In genomic region chr11:131240421-131240820, GRCh38 we compare ENCODE assay signal across 28 cellular contexts.
"Had no signal": no experiment of that assay in that cellular context is flagged by ENCODE, and none has a peak within 500 bp of the region (broad histone marks: within the 10 kb centered on the region; RNA-seq: fewer than 3 reads in every experiment).

No MANE protein-coding gene starts in this region.

- H3K27me3 ChIP-seq: brain microvascular endothelial cell had no signal

- H3K27ac Mint-ChIP-seq: activated CD4-positive, alpha-beta T cell treated with anti-CD3 and anti-CD28 coated beads, Interleukin-2, amount 10 ng/mL, durations not matched to agents 24 days and 14 days; activated CD8-positive, alpha-beta T cell treated with anti-CD3 and anti-CD28 coated beads for 36 hours; activated naive CD8-positive, alpha-beta T cell treated with anti-CD3 and anti-CD28 coated beads for 36 hours; activated T-cell treated with anti-CD3 and anti-CD28 coated beads, Interleukin-2, amount 50 U/mL, for 72 hours; activated T-helper 17 cell treated with anti-CD3 and anti-CD28 coated beads, Interleukin-2, amount 50 U/mL, for 72 hours had no signal

- H3K27ac ChIP-seq: brain microvascular endothelial cell, KMS-11, PC-9, RWPE1 had no signal

- H3K4me3 Mint-ChIP-seq: activated CD4-positive, alpha-beta T cell treated with anti-CD3 and anti-CD28 coated beads, Interleukin-2, amount 10 ng/mL, durations not matched to agents 24 days and 14 days; activated CD8-positive, alpha-beta T cell treated with anti-CD3 and anti-CD28 coated beads for 36 hours; activated naive CD8-positive, alpha-beta T cell treated with anti-CD3 and anti-CD28 coated beads for 36 hours; activated T-cell treated with anti-CD3 and anti-CD28 coated beads, Interleukin-2, amount 50 U/mL, for 72 hours; activated T-helper 17 cell treated with anti-CD3 and anti-CD28 coated beads, Interleukin-2, amount 50 U/mL, for 72 hours had no signal

- H3K4me1 Mint-ChIP-seq: activated CD4-positive, alpha-beta T cell treated with anti-CD3 and anti-CD28 coated beads, Interleukin-2, amount 10 ng/mL, durations not matched to agents 24 days and 14 days; activated naive CD8-positive, alpha-beta T cell treated with anti-CD3 and anti-CD28 coated beads for 36 hours; activated T-helper 17 cell treated with anti-CD3 and anti-CD28 coated beads, Interleukin-2, amount 50 U/mL, for 72 hours had no signal

- H3K36me3 ChIP-seq: brain microvascular endothelial cell had no signal

- DNase-seq: activated CD4-positive, alpha-beta T cell treated with anti-CD3 and anti-CD28 coated beads, Interleukin-2, amount 10 ng/mL, durations not matched to agents 24 days and 14 days; activated CD4-positive, alpha-beta T cell treated with anti-CD3 and anti-CD28 coated beads, Interleukin-2, amount 50 U/mL, for 4 hours; activated CD8-positive, alpha-beta T cell treated with anti-CD3 and anti-CD28 coated beads for 36 hours; activated effector memory CD4-positive, alpha-beta T cell treated with anti-CD3 and anti-CD28 coated beads, Interleukin-2, amount 50 U/mL, for 16 hours; activated naive CD4-positive, alpha-beta T cell; activated naive CD4-positive, alpha-beta T cell treated with anti-CD3 and anti-CD28 coated beads, Interleukin-2, amount 50 U/mL, for 16 hours; activated naive CD8-positive, alpha-beta T cell treated with anti-CD3 and anti-CD28 coated beads for 36 hours; activated T-cell treated with anti-CD3 and anti-CD28 coated beads, Interleukin-2, amount 50 U/mL, for 1 hour; activated T-cell treated with anti-CD3 and anti-CD28 coated beads, Interleukin-2, amount 50 U/mL, for 72 hours; amniotic stem cell; aorta; brain microvascular endothelial cell; central memory CD4-positive, alpha-beta T cell; MM.1S; MV-4-11; NCI-H1092; NCI-H1436 treated with DMSO at 0.1 percent for 48 hours; NCI-H1694 treated with DMSO at 0.1 percent for 48 hours; NCI-H2029; NCI-H345; NCI-H524 treated with DMSO at 0.1 percent for 48 hours; PC-9; SIG-M5; SW 1271 had no signal

- ATAC-seq: activated CD8-positive, alpha-beta T cell treated with anti-CD3 and anti-CD28 coated beads for 36 hours; activated T-cell treated with anti-CD3 and anti-CD28 coated beads, Interleukin-2, amount 50 U/mL, for 72 hours; activated T-helper 17 cell treated with anti-CD3 and anti-CD28 coated beads, Interleukin-2, amount 50 U/mL, for 72 hours; Right ventricle myocardium inferior had no signal

- H3K4me3 ChIP-seq: PC-9 had no signal

- H2AFZ ChIP-seq: PC-9 had no signal

- H3K36me3 Mint-ChIP-seq: activated naive CD8-positive, alpha-beta T cell treated with anti-CD3 and anti-CD28 coated beads for 36 hours had no signal

- H3K9me3 Mint-ChIP-seq: activated CD4-positive, alpha-beta T cell treated with anti-CD3 and anti-CD28 coated beads, Interleukin-2, amount 10 ng/mL, durations not matched to agents 24 days and 14 days; activated naive CD8-positive, alpha-beta T cell treated with anti-CD3 and anti-CD28 coated beads for 36 hours had no signal

- H3K4me2 ChIP-seq: KMS-11, PC-9 had no signal
